Comparison of ENCODE assay signal across 10 cellular contexts in the genomic region with DNA sequence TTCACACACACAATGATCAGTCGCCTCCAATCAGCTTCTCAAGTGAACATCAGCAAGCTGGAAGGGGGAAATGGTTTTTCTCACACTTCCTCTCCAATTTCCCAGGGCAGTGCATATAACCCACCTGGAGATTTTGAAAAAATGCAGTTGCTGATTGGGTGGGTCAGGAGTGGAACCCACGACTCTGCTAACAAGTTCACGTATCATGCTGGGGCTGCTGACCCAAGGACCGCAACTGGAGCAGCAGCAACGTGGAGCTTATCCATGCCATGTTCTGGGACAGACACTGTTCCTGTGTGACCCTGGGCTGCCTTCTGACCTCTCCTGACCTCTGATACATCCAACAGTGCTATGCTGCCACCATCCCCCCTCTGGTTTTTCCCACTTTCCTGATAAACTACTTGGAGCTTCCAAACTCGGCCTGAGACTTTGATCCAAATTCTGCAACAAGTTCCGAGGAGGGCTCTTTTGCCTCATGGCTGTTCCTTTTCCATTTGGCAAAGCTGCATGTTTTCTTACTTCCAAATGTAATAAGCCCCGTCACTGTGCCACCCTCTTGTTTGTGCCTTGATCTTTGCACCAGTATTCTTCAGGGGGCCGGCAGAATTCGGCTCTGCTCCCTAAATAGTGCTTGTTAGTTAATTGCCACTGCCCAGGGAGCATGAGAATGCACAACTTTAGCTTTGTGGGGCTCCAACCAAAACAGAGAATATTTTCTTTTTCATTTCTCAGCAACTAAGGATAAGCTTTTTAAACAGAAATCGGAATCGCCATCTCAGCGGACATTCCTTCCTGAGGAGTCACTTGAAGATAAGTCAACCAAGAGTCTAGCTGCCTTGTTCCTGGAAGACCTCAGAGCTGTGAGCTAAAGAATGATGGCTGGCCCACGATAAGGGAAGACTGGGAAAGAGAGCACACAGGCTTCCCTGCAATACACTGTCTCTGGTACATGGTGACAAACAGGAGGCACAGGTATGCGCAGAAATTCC.
A peak's percentile ranks its signal among the peaks of the same experiment; 100 is the strongest.
DNase-seq lines count a peak whose midpoint lies in the region; ATAC-seq, FAIRE-seq and TF ChIP-seq lines count a peak whose summit lies in the region.
"Had no signal": no experiment of that assay in that cellular context is flagged by ENCODE, and none has a peak within 500 bp of the region (broad histone marks: within the 10 kb centered on the region; RNA-seq: fewer than 3 reads in every experiment).

No MANE protein-coding gene starts in this region.

- peak overlapping the region; percentile 86 for H3K4me2 ChIP-seq in GM12878 (ENCODE audit: control insufficient read depth, insufficient read depth)

- 80% methylated on average over 15 of the region's 15 CpGs for WGBS in GM12878 (ENCODE audit: insufficient coverage, insufficient replicate concordance, low lambda C conversion rate, missing lambda C conversion rate)

- TF ChIP-seq EP300 in GM12878 (IDR thresholded peaks at IDR 0.05; ENCODE audit: borderline replicate concordance in 1 of 2, control insufficient read depth in 1 of 2, low read depth in 2 of 2, low read length in 2 of 2) = no peak; a peak in 1 of 4 replicates

- TF ChIP-seq POLR2A in GM12878 (IDR thresholded peaks at IDR 0.05; ENCODE audit: low read depth, low read length) (no peak), uterus (IDR thresholded peaks at IDR 0.05) (no peak)

- no peak for ATAC-seq in Right ventricle myocardium superior (ENCODE audit: poor library complexity)
- ATAC-seq in Right ventricle myocardium inferior = no peak
- ATAC-seq in GM12878 = no peak
- ATAC-seq in GM21717 (IDR thresholded peaks at IDR 0.05; ENCODE audit: unreplicated experiment) = no peak
- ATAC-seq: Panc1 had no signal

- H3K9ac ChIP-seq in GM12878 (ENCODE audit: control insufficient read depth, insufficient read depth, low read length) = no peak overlapping the region

- intact Hi-C loops in Right ventricle myocardium superior (cut with DNase I) = no loop called here
- intact Hi-C loops in Right ventricle myocardium inferior (cut with DNase I) = no loop called here
- intact Hi-C loops in GM12878 (cut with micrococcal nuclease; ENCODE audit: unreplicated experiment) = loop anchor here (5.0 kb wide), 1 partner anchor 88 kb away; no protein-coding TSS in a partner anchor
- intact Hi-C loops in uterus (cut with DNase I; ENCODE audit: low total_unique reads) = no loop called here

- H4K20me1 ChIP-seq in GM12878 (ENCODE audit: control insufficient read depth, insufficient read depth) = no peaks in the 10 kb centered on the region

- H3K9me3 ChIP-seq in GM12878 (replicated peaks; ENCODE audit: control insufficient read depth, insufficient read depth, low read length) (no peaks in the 10 kb centered on the region), uterus (no peaks in the 10 kb centered on the region)
- H3K9me3 ChIP-seq: esophagus squamous epithelium had no signal

- TF ChIP-seq RAD21 in GM12878 (IDR thresholded peaks at IDR 0.05; ENCODE audit: insufficient read depth, low read depth, low read length) = no peak

- H3K27ac ChIP-seq in GM12878 (ENCODE audit: control insufficient read depth, insufficient read depth) (peak overlapping the region; percentile 28; the same call in 1 of the 2 replicates), uterus (peak overlapping the region; percentile 53 to 79)

- CTCF ChIA-PET in GM12878 (lab: Yijun Ruan, JAX) = interaction anchor here (0.7 to 1.9 kb wide), 9 partner anchors 9 to 140 kb away, joined by 3 to 13 read pairs (median 5); no protein-coding TSS in a partner anchor

- RAD21 ChIA-PET in GM12878 (lab: Charles Lee; ENCODE audit: unreplicated experiment) = interaction anchor here (0.7 to 1.4 kb wide), 6 partner anchors 10 to 118 kb away, joined by 3 to 6 read pairs (median 3); no protein-coding TSS in a partner anchor

- in situ Hi-C loops in GM12878 (cut with MboI) = no loop called here

- POLR2A ChIA-PET in GM12878 (lab: Charles Lee) = interaction anchor here (0.6 to 0.7 kb wide), 2 partner anchors 8 to 11 kb away, joined by 3 to 4 read pairs; no protein-coding TSS in a partner anchor

- H3K79me2 ChIP-seq in GM12878 (ENCODE audit: control insufficient read depth, insufficient read depth, low read length) = no peaks in the 10 kb centered on the region

- peak overlapping the region; percentile 1; the same call in 1 of the 2 replicates for H2AFZ ChIP-seq in GM12878 (ENCODE audit: control insufficient read depth, low read depth, low read length)

- H3K4me3 ChIP-seq in GM12878 (no peak overlapping the region), uterus (no peak overlapping the region)

- peak; percentile 17 for DNase-seq in Right ventricle myocardium superior
- DNase-seq in Right ventricle myocardium inferior (ENCODE audit: missing footprints) = no peak
- no peak for DNase-seq in GM12878 (ENCODE audit: low read depth, low spot score)
- DNase-seq in mesenteric fat pad (ENCODE audit: low spot score) = peak; percentile 49
- DNase-seq in uterus = no peak
- no peak for DNase-seq in germinal center (ENCODE audit: low spot score)
- DNase-seq in RKO (ENCODE audit: low spot score) = no peak
- DNase-seq: esophagus squamous epithelium had no signal

- peak; percentile 81 for FAIRE-seq in GM12878 (lab: Jason Lieb, UNC)

- SMC1A ChIA-PET in GM12878 (lab: Charles Lee; ENCODE audit: uncharacterized antibody, unreplicated experiment) = interaction anchor here (0.5 to 2.5 kb wide), 12 partner anchors 9 to 140 kb away, joined by 3 to 29 read pairs (median 4); no protein-coding TSS in a partner anchor

- no peaks in the 10 kb centered on the region for H3K27me3 ChIP-seq in GM12878 (replicated peaks in 1 of 2; ENCODE audit: control insufficient read depth in 2 of 2, insufficient read depth in 2 of 2, low read length in 1 of 2)
- H3K27me3 ChIP-seq in uterus = no peaks in the 10 kb centered on the region
- H3K27me3 ChIP-seq: esophagus squamous epithelium had no signal

- H3K4me1 ChIP-seq in GM12878 (ENCODE audit: control insufficient read depth, insufficient read depth, low read length) (peaks cover 19% of the 10 kb centered on the region), uterus (peaks cover 10 to 16% of the 10 kb centered on the region in 2 donors)

- no TSS peak for BruUV-seq in GM12878 (replicated peaks; lab: Mats Ljungman, UMichigan)

- H3K36me3 ChIP-seq in GM12878 (ENCODE audit: control insufficient read depth in 2 of 2, insufficient read depth in 2 of 2, low read length in 1 of 2) = no peaks in the 10 kb centered on the region; a peak in 2 of 4 replicates
- no peaks in the 10 kb centered on the region for H3K36me3 ChIP-seq in uterus

- no peak for TF ChIP-seq CTCF in GM12878 (IDR thresholded peaks at IDR 0.05 in 2 of 3, conservative IDR thresholded peaks at IDR 0.05 in 1 of 3; ENCODE audit: control insufficient read depth in 2 of 3, extremely low read depth in 1 of 3, insufficient read depth in 1 of 3, low read depth in 3 of 3, low read length in 3 of 3)
- TF ChIP-seq CTCF in uterus (IDR thresholded peaks at IDR 0.05) = no peak

TF ChIP-seq in GM12878, 131 proteins besides CTCF, POLR2A, EP300 and RAD21 (continues in another document):
- TF ChIP-seq EED (IDR thresholded peaks at IDR 0.05; ENCODE audit: low read depth) = 0 out of 2 replicates have a peak, but pooled peaks have one; percentile 5
- TF ChIP-seq, protein P1, sequence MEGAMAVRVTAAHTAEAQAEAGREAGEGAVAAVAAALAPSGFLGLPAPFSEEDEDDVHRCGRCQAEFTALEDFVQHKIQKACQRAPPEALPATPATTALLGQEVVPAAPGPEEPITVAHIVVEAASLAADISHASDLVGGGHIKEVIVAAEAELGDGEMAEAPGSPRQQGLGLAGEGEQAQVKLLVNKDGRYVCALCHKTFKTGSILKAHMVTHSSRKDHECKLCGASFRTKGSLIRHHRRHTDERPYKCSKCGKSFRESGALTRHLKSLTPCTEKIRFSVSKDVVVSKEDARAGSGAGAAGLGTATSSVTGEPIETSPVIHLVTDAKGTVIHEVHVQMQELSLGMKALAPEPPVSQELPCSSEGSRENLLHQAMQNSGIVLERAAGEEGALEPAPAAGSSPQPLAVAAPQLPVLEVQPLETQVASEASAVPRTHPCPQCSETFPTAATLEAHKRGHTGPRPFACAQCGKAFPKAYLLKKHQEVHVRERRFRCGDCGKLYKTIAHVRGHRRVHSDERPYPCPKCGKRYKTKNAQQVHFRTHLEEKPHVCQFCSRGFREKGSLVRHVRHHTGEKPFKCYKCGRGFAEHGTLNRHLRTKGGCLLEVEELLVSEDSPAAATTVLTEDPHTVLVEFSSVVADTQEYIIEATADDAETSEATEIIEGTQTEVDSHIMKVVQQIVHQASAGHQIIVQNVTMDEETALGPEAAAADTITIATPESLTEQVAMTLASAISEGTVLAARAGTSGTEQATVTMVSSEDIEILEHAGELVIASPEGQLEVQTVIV (IDR thresholded peaks at IDR 0.05; ENCODE audit: borderline replicate concordance, partially characterized antibody) = no peak
- TF ChIP-seq ZNF384 (IDR thresholded peaks at IDR 0.05; ENCODE audit: borderline replicate concordance, low read depth, low read length) = 0 out of 2 replicates have a peak, but pooled peaks have one; percentile 30
- 0 out of 2 replicates have a peak, but pooled peaks have one; percentile 10 for TF ChIP-seq IKZF1 (conservative IDR thresholded peaks at IDR 0.05)
- TF ChIP-seq, protein P2, sequence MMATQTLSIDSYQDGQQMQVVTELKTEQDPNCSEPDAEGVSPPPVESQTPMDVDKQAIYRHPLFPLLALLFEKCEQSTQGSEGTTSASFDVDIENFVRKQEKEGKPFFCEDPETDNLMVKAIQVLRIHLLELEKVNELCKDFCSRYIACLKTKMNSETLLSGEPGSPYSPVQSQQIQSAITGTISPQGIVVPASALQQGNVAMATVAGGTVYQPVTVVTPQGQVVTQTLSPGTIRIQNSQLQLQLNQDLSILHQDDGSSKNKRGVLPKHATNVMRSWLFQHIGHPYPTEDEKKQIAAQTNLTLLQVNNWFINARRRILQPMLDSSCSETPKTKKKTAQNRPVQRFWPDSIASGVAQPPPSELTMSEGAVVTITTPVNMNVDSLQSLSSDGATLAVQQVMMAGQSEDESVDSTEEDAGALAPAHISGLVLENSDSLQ (IDR thresholded peaks at IDR 0.05) = no peak
- TF ChIP-seq ETV6 (conservative IDR thresholded peaks at IDR 0.05 in 1 of 2, IDR thresholded peaks at IDR 0.05 in 1 of 2; ENCODE audit: borderline replicate concordance in 1 of 2, low read depth in 1 of 2) = peak in 1 of 2 experiments; percentile 30; a peak in 1 of 4 replicates
- TF ChIP-seq NR2F1 (conservative IDR thresholded peaks at IDR 0.05) = peak; percentile 52; the same call in 1 of the 2 replicates
- peak; percentile 2; the same call in 1 of the 2 replicates for TF ChIP-seq TAF1 (IDR thresholded peaks at IDR 0.05; ENCODE audit: borderline replicate concordance, low read depth, low read length)

Comparison
In these comparisons a context has a peak if more than half of its experiments do, and no peak if none do; other contexts are left out.
1. DNase-seq: peak in Right ventricle myocardium superior (single experiment) and mesenteric fat pad (single experiment); none in Right ventricle myocardium inferior (single experiment), GM12878 (single experiment), uterus (0 of 2), germinal center (single experiment) and RKO (single experiment).